23 cellular contexts compared by ENCODE assay signal in genomic region chr7:66564045-66564444, GRCh38.
"Had no signal": no experiment of that assay in that cellular context is flagged by ENCODE, and none has a peak within 500 bp of the region (broad histone marks: within the 10 kb centered on the region; RNA-seq: fewer than 3 reads in every experiment).

No MANE protein-coding gene starts in this region.

- H3K27me3 ChIP-seq: hepatocyte, spleen, thyroid gland had no signal

- H2AFZ ChIP-seq: hepatocyte had no signal

- H3K4me3 Mint-ChIP-seq: activated B cell treated with CpG ODN at 0.5 μM for 24 hours; activated CD4-positive, alpha-beta T cell treated with anti-CD3 and anti-CD28 coated beads for 36 hours; activated naive CD4-positive, alpha-beta T cell treated with anti-CD3 and anti-CD28 coated beads for 36 hours; brain; dendritic cell treated with granulocyte-macrophage colony-stimulating factor and Interleukin-4, amounts not matched to agents 40 ng/mL and 50 ng/mL, for 4 days; immature natural killer cell; naive B cell; T-helper 1 cell treated with Interleukin-12 subunit alpha and Interleukin-12 subunit beta and Interleukin-4 antibody, amounts not matched to agents 30 μg/mL and 1 μg/mL, for 36 hours had no signal

- H3K4me1 Mint-ChIP-seq: activated B cell treated with CpG ODN at 0.5 μM for 24 hours; activated CD4-positive, alpha-beta T cell treated with anti-CD3 and anti-CD28 coated beads for 36 hours; brain had no signal

- H3K4me3 ChIP-seq: hepatocyte, lower lobe of right lung, spleen, thyroid gland had no signal

- DNase-seq: activated B cell treated with CpG ODN at 0.5 μM for 24 hours; activated CD4-positive, alpha-beta T cell treated with anti-CD3 and anti-CD28 coated beads for 36 hours; activated naive CD4-positive, alpha-beta T cell treated with anti-CD3 and anti-CD28 coated beads for 36 hours; activated T-cell treated with anti-CD3 and anti-CD28 coated beads, Interleukin-2, amount 50 U/mL, for 1 hour; aorta; effector CD8-positive, alpha-beta T cell; foreskin melanocyte; glutamatergic neuron; immature natural killer cell; lower lobe of right lung; naive B cell; retina; spleen; stimulated activated CD4-positive, alpha-beta T cell treated with anti-CD3 and anti-CD28 coated beads, Interleukin-4, amount 100 ng/mL, for 1 hour; stimulated activated naive CD8-positive, alpha-beta T cell treated with anti-CD3 and anti-CD28 coated beads, Interleukin-15, Interleukin-2, amounts not matched to agents 100 U/mL and 50 U/mL, for 24 hours; thyroid gland had no signal

- H3K4me2 ChIP-seq: hepatocyte had no signal

- H3K27ac Mint-ChIP-seq: activated B cell treated with CpG ODN at 0.5 μM for 24 hours; activated CD4-positive, alpha-beta T cell treated with anti-CD3 and anti-CD28 coated beads for 36 hours; activated naive CD4-positive, alpha-beta T cell treated with anti-CD3 and anti-CD28 coated beads for 36 hours; activated T-helper 2 cell treated with anti-CD3 and anti-CD28 coated beads, Interferon-gamma antibody, Interleukin-2, Interleukin-4, amounts not matched to agents 10 μg/mL and 5 μg/mL and 100 μg/mL, durations not matched to agents 14 hours and 24 hours and 36 hours; dendritic cell treated with granulocyte-macrophage colony-stimulating factor and Interleukin-4, amounts not matched to agents 40 ng/mL and 50 ng/mL, for 4 days; T-helper 1 cell treated with Interleukin-12 subunit alpha and Interleukin-12 subunit beta and Interleukin-4 antibody, amounts not matched to agents 30 μg/mL and 1 μg/mL, for 36 hours had no signal

- H3K36me3 Mint-ChIP-seq: naive B cell had no signal

- H3K9me3 Mint-ChIP-seq: activated B cell treated with CpG ODN at 0.5 μM for 24 hours; activated naive CD4-positive, alpha-beta T cell treated with anti-CD3 and anti-CD28 coated beads for 36 hours; activated T-helper 2 cell treated with anti-CD3 and anti-CD28 coated beads, Interferon-gamma antibody, Interleukin-2, Interleukin-4, amounts not matched to agents 10 μg/mL and 5 μg/mL and 100 μg/mL, durations not matched to agents 14 hours and 24 hours and 36 hours; brain; dendritic cell treated with granulocyte-macrophage colony-stimulating factor and Interleukin-4, amounts not matched to agents 40 ng/mL and 50 ng/mL, for 4 days; immature natural killer cell; naive B cell; T-helper 1 cell treated with Interleukin-12 subunit alpha and Interleukin-12 subunit beta and Interleukin-4 antibody, amounts not matched to agents 30 μg/mL and 1 μg/mL, for 36 hours had no signal

- ATAC-seq: activated CD4-positive, alpha-beta T cell treated with anti-CD3 and anti-CD28 coated beads for 36 hours; left lobe of liver; lower lobe of right lung; stimulated activated naive CD8-positive, alpha-beta T cell treated with anti-CD3 and anti-CD28 coated beads, Interleukin-15, Interleukin-2, amounts not matched to agents 100 U/mL and 50 U/mL, for 24 hours had no signal

- H3K4me1 ChIP-seq: lower lobe of right lung had no signal

- H3K27me3 Mint-ChIP-seq: activated B cell treated with CpG ODN at 0.5 μM for 24 hours; activated CD4-positive, alpha-beta T cell treated with anti-CD3 and anti-CD28 coated beads for 36 hours; brain; dendritic cell treated with granulocyte-macrophage colony-stimulating factor and Interleukin-4, amounts not matched to agents 40 ng/mL and 50 ng/mL, for 4 days; naive B cell; progenitor cell of endocrine pancreas had no signal

- H3K27ac ChIP-seq: hepatocyte, lower lobe of right lung, spleen, thyroid gland had no signal

- H3K9me3 ChIP-seq: lower lobe of right lung, spleen, thyroid gland had no signal
